Comparison of ENCODE assay signal across 8 cellular contexts in the genomic region with DNA sequence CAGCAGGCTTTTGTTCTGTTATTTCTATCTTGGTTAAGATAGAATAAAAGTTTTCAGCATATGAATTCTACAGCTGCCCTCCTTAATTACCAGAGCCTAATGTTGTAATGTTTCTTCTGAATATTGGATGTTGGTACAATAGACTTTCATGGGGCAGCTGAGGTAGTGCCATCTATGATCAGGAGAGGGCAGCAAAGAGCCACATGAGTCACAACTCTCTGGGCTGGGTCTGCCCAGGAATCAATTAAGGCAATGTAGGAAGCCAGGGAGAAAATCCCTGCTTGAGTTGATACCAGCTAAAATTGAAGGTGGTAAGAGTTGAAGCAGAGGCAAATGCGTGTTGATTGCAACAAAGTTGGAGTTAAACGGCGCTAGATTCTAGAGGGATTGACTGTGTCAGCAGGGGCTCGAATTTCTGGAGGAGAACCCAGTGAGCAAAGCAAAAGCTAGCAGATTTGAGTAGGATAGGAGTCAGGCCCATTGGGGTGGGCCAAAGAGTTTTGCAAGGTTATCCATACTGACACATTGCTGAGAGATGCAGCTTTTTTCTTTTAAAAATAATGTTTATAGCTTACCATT. TPM values are rescaled to one million over a fixed set of nuclear protein-coding genes. Genes with fewer than 3 reads are reported as not detected.
DNase-seq lines count a peak whose midpoint lies in the region; ATAC-seq, FAIRE-seq and TF ChIP-seq lines count a peak whose summit lies in the region.

No MANE protein-coding gene starts in this region.

- POLR2A ChIA-PET in WTC11 (lab: Charles Lee): no interaction called here

- no peaks in the 10 kb centered on the region for H3K9me3 Mint-ChIP-seq in WTC11

- peak; percentile 74 for FAIRE-seq in GM12892 (lab: Jason Lieb, UNC)

- TF ChIP-seq CTCF in WTC11 (IDR thresholded peaks at IDR 0.05): peak; percentile 56; the same call in 1 of the 2 replicates

- H3K27ac Mint-ChIP-seq in WTC11: no peak overlapping the region; the same call in 1 of the 2 replicates

- DNase-seq in GM12892 (ENCODE audit: insufficient read length) (peak; percentile 35), NCI-H1930 (lab: John Stamatoyannopoulos, UW) (peak; percentile 4 to 35), WTC11 (ENCODE audit: low spot score) (peak; percentile 72), caudate nucleus (lab: John Stamatoyannopoulos, UW) (peak in 49 of 61 donors; percentile 3 to 83 (median 25)), left kidney (ENCODE audit: low read depth, low spot score) (peak; percentile 86), DMS153 (lab: John Stamatoyannopoulos, UW) (no peak)
- peak; percentile 38 to 52 for DNase-seq in stimulated activated CD4-positive, alpha-beta T cell treated with anti-CD3 and anti-CD28 coated beads, Interleukin-4, amount 100 ng/mL, for 4 hours

- H3K36me3 Mint-ChIP-seq in WTC11: no peaks in the 10 kb centered on the region

- CTCF ChIA-PET in WTC11 (lab: Charles Lee): interaction anchor here (0.6 to 4.4 kb wide), 43 partner anchors 8 to 302 kb away, joined by 3 to 68 read pairs (median 5); a partner anchor contains a TSS

- H3K4me1 Mint-ChIP-seq in WTC11: peaks cover 50% of the 10 kb centered on the region

- H3K4me3 Mint-ChIP-seq in WTC11: no peak overlapping the region

- H3K27me3 Mint-ChIP-seq in WTC11 (ENCODE audit: low read depth): no peaks in the 10 kb centered on the region

- peak; percentile 85 for ATAC-seq in HG02642 (IDR thresholded peaks at IDR 0.05; ENCODE audit: poor library complexity, unreplicated experiment)
- peak; percentile 69 for ATAC-seq in WTC11

- no peak for TF ChIP-seq POLR2A in GM12892 (IDR thresholded peaks at IDR 0.05; ENCODE audit: low read depth, low read length)

- no peak overlapping the region for H3K27ac ChIP-seq in caudate nucleus (ENCODE audit: low read depth, low read length)

TF ChIP-seq in WTC11, 78 proteins besides CTCF, POLR2A, EP300 and RAD21:
- TF ChIP-seq HMGA2 (CRISPR knock-in tag; IDR thresholded peaks at IDR 0.05) (no peak), ZBTB21 (CRISPR knock-in tag; IDR thresholded peaks at IDR 0.05; ENCODE audit: borderline replicate concordance) (no peak), GTF2I (CRISPR knock-in tag; conservative IDR thresholded peaks at IDR 0.05) (no peak), ZNF416 (CRISPR knock-in tag; IDR thresholded peaks at IDR 0.05) (no peak), ESRRA (CRISPR knock-in tag; IDR thresholded peaks at IDR 0.05; ENCODE audit: borderline replicate concordance) (no peak), FOXP1 (CRISPR knock-in tag; IDR thresholded peaks at IDR 0.05; ENCODE audit: borderline replicate concordance) (no peak), ELF4 (CRISPR knock-in tag; IDR thresholded peaks at IDR 0.05; ENCODE audit: low read depth) (no peak), TEAD1 (CRISPR knock-in tag; IDR thresholded peaks at IDR 0.05) (no peak)
- TF ChIP-seq, protein P1, sequence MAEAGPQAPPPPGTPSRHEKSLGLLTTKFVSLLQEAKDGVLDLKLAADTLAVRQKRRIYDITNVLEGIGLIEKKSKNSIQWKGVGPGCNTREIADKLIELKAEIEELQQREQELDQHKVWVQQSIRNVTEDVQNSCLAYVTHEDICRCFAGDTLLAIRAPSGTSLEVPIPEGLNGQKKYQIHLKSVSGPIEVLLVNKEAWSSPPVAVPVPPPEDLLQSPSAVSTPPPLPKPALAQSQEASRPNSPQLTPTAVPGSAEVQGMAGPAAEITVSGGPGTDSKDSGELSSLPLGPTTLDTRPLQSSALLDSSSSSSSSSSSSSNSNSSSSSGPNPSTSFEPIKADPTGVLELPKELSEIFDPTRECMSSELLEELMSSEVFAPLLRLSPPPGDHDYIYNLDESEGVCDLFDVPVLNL (CRISPR knock-in tag; IDR thresholded peaks at IDR 0.05; ENCODE audit: borderline replicate concordance, low read depth): no peak
- TF ChIP-seq, protein P2, sequence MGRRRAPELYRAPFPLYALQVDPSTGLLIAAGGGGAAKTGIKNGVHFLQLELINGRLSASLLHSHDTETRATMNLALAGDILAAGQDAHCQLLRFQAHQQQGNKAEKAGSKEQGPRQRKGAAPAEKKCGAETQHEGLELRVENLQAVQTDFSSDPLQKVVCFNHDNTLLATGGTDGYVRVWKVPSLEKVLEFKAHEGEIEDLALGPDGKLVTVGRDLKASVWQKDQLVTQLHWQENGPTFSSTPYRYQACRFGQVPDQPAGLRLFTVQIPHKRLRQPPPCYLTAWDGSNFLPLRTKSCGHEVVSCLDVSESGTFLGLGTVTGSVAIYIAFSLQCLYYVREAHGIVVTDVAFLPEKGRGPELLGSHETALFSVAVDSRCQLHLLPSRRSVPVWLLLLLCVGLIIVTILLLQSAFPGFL (CRISPR knock-in tag; IDR thresholded peaks at IDR 0.05; ENCODE audit: borderline replicate concordance): no peak
- TF ChIP-seq, protein P3, sequence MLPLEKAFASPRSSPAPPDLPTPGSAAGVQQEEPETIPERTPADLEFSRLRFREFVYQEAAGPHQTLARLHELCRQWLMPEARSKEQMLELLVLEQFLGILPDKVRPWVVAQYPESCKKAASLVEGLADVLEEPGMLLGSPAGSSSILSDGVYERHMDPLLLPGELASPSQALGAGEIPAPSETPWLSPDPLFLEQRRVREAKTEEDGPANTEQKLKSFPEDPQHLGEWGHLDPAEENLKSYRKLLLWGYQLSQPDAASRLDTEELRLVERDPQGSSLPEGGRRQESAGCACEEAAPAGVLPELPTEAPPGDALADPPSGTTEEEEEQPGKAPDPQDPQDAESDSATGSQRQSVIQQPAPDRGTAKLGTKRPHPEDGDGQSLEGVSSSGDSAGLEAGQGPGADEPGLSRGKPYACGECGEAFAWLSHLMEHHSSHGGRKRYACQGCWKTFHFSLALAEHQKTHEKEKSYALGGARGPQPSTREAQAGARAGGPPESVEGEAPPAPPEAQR (CRISPR knock-in tag; IDR thresholded peaks at IDR 0.05): no peak
- TF ChIP-seq, protein P4, sequence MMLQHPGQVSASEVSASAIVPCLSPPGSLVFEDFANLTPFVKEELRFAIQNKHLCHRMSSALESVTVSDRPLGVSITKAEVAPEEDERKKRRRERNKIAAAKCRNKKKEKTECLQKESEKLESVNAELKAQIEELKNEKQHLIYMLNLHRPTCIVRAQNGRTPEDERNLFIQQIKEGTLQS (CRISPR knock-in tag; conservative IDR thresholded peaks at IDR 0.05): no peak
- TF ChIP-seq, protein P5, sequence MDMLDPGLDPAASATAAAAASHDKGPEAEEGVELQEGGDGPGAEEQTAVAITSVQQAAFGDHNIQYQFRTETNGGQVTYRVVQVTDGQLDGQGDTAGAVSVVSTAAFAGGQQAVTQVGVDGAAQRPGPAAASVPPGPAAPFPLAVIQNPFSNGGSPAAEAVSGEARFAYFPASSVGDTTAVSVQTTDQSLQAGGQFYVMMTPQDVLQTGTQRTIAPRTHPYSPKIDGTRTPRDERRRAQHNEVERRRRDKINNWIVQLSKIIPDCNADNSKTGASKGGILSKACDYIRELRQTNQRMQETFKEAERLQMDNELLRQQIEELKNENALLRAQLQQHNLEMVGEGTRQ (CRISPR knock-in tag; IDR thresholded peaks at IDR 0.05): no peak
- TF ChIP-seq, protein P6, sequence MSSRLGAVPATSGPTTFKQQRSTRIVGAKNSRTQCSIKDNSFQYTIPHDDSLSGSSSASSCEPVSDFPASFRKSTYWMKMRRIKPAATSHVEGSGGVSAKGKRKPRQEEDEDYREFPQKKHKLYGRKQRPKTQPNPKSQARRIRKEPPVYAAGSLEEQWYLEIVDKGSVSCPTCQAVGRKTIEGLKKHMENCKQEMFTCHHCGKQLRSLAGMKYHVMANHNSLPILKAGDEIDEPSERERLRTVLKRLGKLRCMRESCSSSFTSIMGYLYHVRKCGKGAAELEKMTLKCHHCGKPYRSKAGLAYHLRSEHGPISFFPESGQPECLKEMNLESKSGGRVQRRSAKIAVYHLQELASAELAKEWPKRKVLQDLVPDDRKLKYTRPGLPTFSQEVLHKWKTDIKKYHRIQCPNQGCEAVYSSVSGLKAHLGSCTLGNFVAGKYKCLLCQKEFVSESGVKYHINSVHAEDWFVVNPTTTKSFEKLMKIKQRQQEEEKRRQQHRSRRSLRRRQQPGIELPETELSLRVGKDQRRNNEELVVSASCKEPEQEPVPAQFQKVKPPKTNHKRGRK (CRISPR knock-in tag; IDR thresholded peaks at IDR 0.05; ENCODE audit: borderline replicate concordance): no peak
- TF ChIP-seq, protein P7, sequence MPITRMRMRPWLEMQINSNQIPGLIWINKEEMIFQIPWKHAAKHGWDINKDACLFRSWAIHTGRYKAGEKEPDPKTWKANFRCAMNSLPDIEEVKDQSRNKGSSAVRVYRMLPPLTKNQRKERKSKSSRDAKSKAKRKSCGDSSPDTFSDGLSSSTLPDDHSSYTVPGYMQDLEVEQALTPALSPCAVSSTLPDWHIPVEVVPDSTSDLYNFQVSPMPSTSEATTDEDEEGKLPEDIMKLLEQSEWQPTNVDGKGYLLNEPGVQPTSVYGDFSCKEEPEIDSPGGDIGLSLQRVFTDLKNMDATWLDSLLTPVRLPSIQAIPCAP (CRISPR knock-in tag; IDR thresholded peaks at IDR 0.05): no peak

RNA-seq across cellular contexts. Expression of a gene that starts 10.6 kb away (rescaled TPM):
- not detected for polyA plus RNA-seq in GM12892 (2012; ENCODE audit: missing spikeins)
- 0.14 to 0.27 TPM (median 0.15 TPM) in 3 replicates for total RNA-seq in WTC11 (2021)
